In genomic region chr18:112015-112733, GRCh38 we compare ENCODE assay signal across 8 cellular contexts. TPM values are rescaled to one million over a fixed set of nuclear protein-coding genes. Genes with fewer than 3 reads are reported as not detected.
DNase-seq lines count a peak whose midpoint lies in the region; FAIRE-seq and TF ChIP-seq lines count a peak whose summit lies in the region.
"Not testable (repeated sequence)": the region's sequence is repeated elsewhere in the genome, so short reads cannot be mapped to it uniquely, and the experiment has no call there.

No MANE protein-coding gene starts in this region.

- not testable (repeated sequence) for H3K4me1 ChIP-seq in small intestine (ENCODE audit: control insufficient read depth in 2 of 2, insufficient read depth in 1 of 2, low read depth in 1 of 2, low read length in 1 of 2); vagina

- peak overlapping the region; percentile 72 for H3K4me3 Mint-ChIP-seq in Calu3 (ENCODE audit: low read depth, unreplicated experiment)

- BruUV-seq in Calu3 (replicated peaks; lab: Mats Ljungman, UMichigan): not testable (repeated sequence)

- H3K27ac ChIP-seq in RWPE1 (peak overlapping the region; percentile 46; the same call in 1 of the 2 replicates), vagina (peak overlapping the region; percentile 56)
- H3K27ac ChIP-seq in small intestine (ENCODE audit: low read depth in 1 of 2, low read length in 1 of 2): not testable (repeated sequence)

- not testable (repeated sequence) for H3K36me3 ChIP-seq in small intestine (ENCODE audit: control insufficient read depth in 2 of 2, insufficient read depth in 2 of 2, low read length in 2 of 2); vagina

- H3K27me3 ChIP-seq in small intestine (ENCODE audit: control insufficient read depth in 2 of 2, insufficient read depth in 2 of 2, low read length in 2 of 2); vagina: not testable (repeated sequence)

- CTCF ChIA-PET in Calu3 (lab: Charles Lee): not testable (repeated sequence)
- CTCF ChIA-PET in RWPE1 (lab: Yijun Ruan, JAX): interaction anchor here (0.6 kb wide), 1 partner anchor 77 kb away, joined by 3 read pairs; no protein-coding TSS in a partner anchor

- not testable (repeated sequence) for DNase-seq in Calu3; RWPE1 (ENCODE audit: low spot score); small intestine; vagina (ENCODE audit: extremely low spot score in 2 of 2)
- DNase-seq in activated effector memory CD4-positive, alpha-beta T cell treated with anti-CD3 and anti-CD28 coated beads, Interleukin-2, amount 50 U/mL, for 16 hours: peak; percentile 73
- peak; percentile 82 for DNase-seq in cardiac septum (ENCODE audit: low spot score)
- DNase-seq in mucosa of gallbladder (ENCODE audit: low spot score): peak; percentile 81

- not testable (repeated sequence) for TF ChIP-seq POLR2A in vagina (IDR thresholded peaks at IDR 0.05)

- H3K36me3 Mint-ChIP-seq in Calu3 (ENCODE audit: insufficient read depth, unreplicated experiment): peaks cover 19% of the 10 kb centered on the region

- H3K9me3 ChIP-seq in small intestine (ENCODE audit: control insufficient read depth, low read depth); vagina: not testable (repeated sequence)

- 37 to 42% (median 40%) methylated on average over 18 to 31 of the region's 43 CpGs for WGBS in small intestine, 3 donors

- H3K4me3 ChIP-seq in small intestine (ENCODE audit: low read depth in 1 of 2, low read length in 2 of 2): peak overlapping the region in 1 of 2 donors; percentile 48
- peak overlapping the region; percentile 32 to 48 for H3K4me3 ChIP-seq in vagina

- H3K27ac Mint-ChIP-seq in Calu3 (ENCODE audit: unreplicated experiment): not testable (repeated sequence)

- FAIRE-seq in colon (lab: Jason Lieb, UNC) (peak; percentile 91), small intestine (lab: Jason Lieb, UNC) (peak; percentile 91)

- TF ChIP-seq CTCF in Calu3 (IDR thresholded peaks at IDR 0.05; ENCODE audit: unreplicated experiment); RWPE1 (conservative IDR thresholded peaks at IDR 0.05; ENCODE audit: low read depth); vagina (IDR thresholded peaks at IDR 0.05): not testable (repeated sequence)

- not testable (repeated sequence) for H3K4me1 Mint-ChIP-seq in Calu3 (ENCODE audit: low read depth, unreplicated experiment)

- H3K27me3 Mint-ChIP-seq in Calu3 (ENCODE audit: unreplicated experiment): not testable (repeated sequence)

- POLR2A ChIA-PET in RWPE1 (lab: Yijun Ruan, JAX; ENCODE audit: low non-redundant PET): not testable (repeated sequence)

- intact Hi-C loops in Calu3 (cut with micrococcal nuclease; ENCODE audit: unreplicated experiment); cardiac septum (cut with DNase I); vagina (cut with DNase I): not testable (repeated sequence)

- peaks cover 16% of the 10 kb centered on the region for H3K9me3 Mint-ChIP-seq in Calu3 (ENCODE audit: low read depth, unreplicated experiment)

RNA-seq across cellular contexts. Expression of gene USP14, which starts 46.2 kb away (rescaled TPM):
- total RNA-seq in Calu3 (2022) (73.2 and 74.4 TPM in 2 replicates), cardiac septum (44.3 TPM), mucosa of gallbladder (38.5 TPM), vagina (26.3 TPM)
- 10 to 100 TPM in 2 of 3 donors, 1 to 10 TPM in 1; 9.2 to 26.5 (median 11.4) TPM for polyA plus RNA-seq in small intestine
